In the genomic region with DNA sequence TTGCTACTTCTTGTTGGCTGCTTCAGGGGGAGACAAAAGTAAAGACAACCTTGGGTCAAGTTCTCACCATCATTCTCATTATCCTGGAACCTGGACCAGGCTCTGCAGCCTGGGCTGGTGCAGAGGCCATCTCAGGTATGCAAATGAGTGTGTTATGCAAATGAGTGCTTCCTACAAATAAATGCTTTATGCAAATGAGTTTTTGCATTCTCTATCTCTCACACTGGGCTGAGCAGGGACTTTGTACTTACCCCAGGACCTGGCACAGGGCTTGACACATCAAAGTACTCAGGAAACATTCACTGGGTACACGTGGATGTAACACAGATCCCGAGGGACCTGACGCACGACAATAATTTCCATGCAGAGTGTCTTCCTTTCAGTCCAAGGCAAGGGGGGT, we compare ENCODE assay signal across 9 cellular contexts.
"Had no signal": no experiment of that assay in that cellular context is flagged by ENCODE, and none has a peak within 500 bp of the region (broad histone marks: within the 10 kb centered on the region; RNA-seq: fewer than 3 reads in every experiment).

No MANE protein-coding gene starts in this region.

- H3K36me3 ChIP-seq: uterus had no signal

- H3K9me3 Mint-ChIP-seq: activated CD4-positive, alpha-beta memory T cell treated with anti-CD3 and anti-CD28 coated beads, Interleukin-2, amount 10 ng/mL, durations not matched to agents 7 days and 5 days; activated naive CD4-positive, alpha-beta T cell treated with anti-CD3 and anti-CD28 coated beads, Interleukin-2, amount 10 ng/mL, durations not matched to agents 7 days and 5 days; activated T-cell treated with anti-CD3 and anti-CD28 coated beads, Interleukin-2, amount 50 U/mL, for 24 hours; stimulated activated memory B cell treated with anti-CD40 and anti-IgM and Interleukin-4, amounts not matched to agents 10 μg/mL and 1 μg/mL and 100 μg/mL, for 72 hours had no signal

- H3K4me3 Mint-ChIP-seq: activated CD4-positive, alpha-beta memory T cell treated with anti-CD3 and anti-CD28 coated beads, Interleukin-2, amount 10 ng/mL, durations not matched to agents 7 days and 5 days; activated CD4-positive, alpha-beta T cell treated with anti-CD3 and anti-CD28 coated beads for 36 hours; activated naive CD4-positive, alpha-beta T cell treated with anti-CD3 and anti-CD28 coated beads, Interleukin-2, amount 10 ng/mL, durations not matched to agents 7 days and 5 days; activated T-cell treated with anti-CD3 and anti-CD28 coated beads, Interleukin-2, amount 50 U/mL, for 24 hours; naive thymus-derived CD4-positive, alpha-beta T cell; stimulated activated memory B cell treated with anti-CD40 and anti-IgM and Interleukin-4, amounts not matched to agents 10 μg/mL and 1 μg/mL and 100 μg/mL, for 72 hours had no signal

- ATAC-seq: activated CD4-positive, alpha-beta T cell treated with anti-CD3 and anti-CD28 coated beads for 36 hours; naive thymus-derived CD4-positive, alpha-beta T cell; stimulated activated memory B cell treated with anti-CD40 and anti-IgM and Interleukin-4, amounts not matched to agents 10 μg/mL and 1 μg/mL and 100 μg/mL, for 72 hours had no signal

- H3K4me1 ChIP-seq: uterus had no signal

- H3K27ac ChIP-seq: uterus had no signal

- H3K27me3 ChIP-seq: uterus had no signal

- DNase-seq: activated CD4-positive, alpha-beta memory T cell treated with anti-CD3 and anti-CD28 coated beads, Interleukin-2, amount 10 ng/mL, durations not matched to agents 7 days and 5 days; activated CD4-positive, alpha-beta T cell treated with anti-CD3 and anti-CD28 coated beads for 36 hours; activated naive CD4-positive, alpha-beta T cell treated with anti-CD3 and anti-CD28 coated beads, Interleukin-2, amount 10 ng/mL, durations not matched to agents 7 days and 5 days; activated T-cell treated with anti-CD3 and anti-CD28 coated beads, Interleukin-2, amount 50 U/mL, for 24 hours; naive thymus-derived CD4-positive, alpha-beta T cell; stimulated activated CD4-positive, alpha-beta T cell treated with anti-CD3 and anti-CD28 coated beads, Interleukin-2, amount 100 ng/mL, for 48 hours; uterus had no signal

- H3K4me3 ChIP-seq: lung, uterus had no signal

- H3K27me3 Mint-ChIP-seq: activated CD4-positive, alpha-beta T cell treated with anti-CD3 and anti-CD28 coated beads for 36 hours; activated naive CD4-positive, alpha-beta T cell treated with anti-CD3 and anti-CD28 coated beads, Interleukin-2, amount 10 ng/mL, durations not matched to agents 7 days and 5 days had no signal

- H3K9me3 ChIP-seq: uterus had no signal

- H3K36me3 Mint-ChIP-seq: activated naive CD4-positive, alpha-beta T cell treated with anti-CD3 and anti-CD28 coated beads, Interleukin-2, amount 10 ng/mL, durations not matched to agents 7 days and 5 days; stimulated activated memory B cell treated with anti-CD40 and anti-IgM and Interleukin-4, amounts not matched to agents 10 μg/mL and 1 μg/mL and 100 μg/mL, for 72 hours had no signal

- H3K27ac Mint-ChIP-seq: activated CD4-positive, alpha-beta memory T cell treated with anti-CD3 and anti-CD28 coated beads, Interleukin-2, amount 10 ng/mL, durations not matched to agents 7 days and 5 days; activated CD4-positive, alpha-beta T cell treated with anti-CD3 and anti-CD28 coated beads for 36 hours; activated naive CD4-positive, alpha-beta T cell treated with anti-CD3 and anti-CD28 coated beads, Interleukin-2, amount 10 ng/mL, durations not matched to agents 7 days and 5 days; activated T-cell treated with anti-CD3 and anti-CD28 coated beads, Interleukin-2, amount 50 U/mL, for 24 hours; stimulated activated memory B cell treated with anti-CD40 and anti-IgM and Interleukin-4, amounts not matched to agents 10 μg/mL and 1 μg/mL and 100 μg/mL, for 72 hours had no signal
